ENCODE assay signal across 26 cellular contexts in genomic region chrX:98338544-98338943, GRCh38.
"Had no signal": no experiment of that assay in that cellular context is flagged by ENCODE, and none has a peak within 500 bp of the region (broad histone marks: within the 10 kb centered on the region; RNA-seq: fewer than 3 reads in every experiment).

No MANE protein-coding gene starts in this region.

- DNase-seq: activated CD4-positive, alpha-beta T cell treated with anti-CD3 and anti-CD28 coated beads for 4 hours; activated CD8-positive, alpha-beta memory T cell treated with anti-CD3 and anti-CD28 coated beads, Interleukin-2, amount 50 U/mL, for 4 hours; activated CD8-positive, alpha-beta T cell treated with anti-CD3 and anti-CD28 coated beads for 36 hours; activated gamma-delta T cell treated with Interleukin-2 at 50 U/mL for 16 hours; activated naive CD4-positive, alpha-beta T cell treated with anti-CD3 and anti-CD28 coated beads, Interleukin-2, amount 50 U/mL, for 16 hours; activated naive CD8-positive, alpha-beta T cell treated with anti-CD3 and anti-CD28 coated beads, Interleukin-2, amount 10 ng/mL, durations not matched to agents 7 days and 5 days; activated T-cell treated with anti-CD3 and anti-CD28 coated beads, Interleukin-2, amount 50 U/mL, for 72 hours; adrenal gland; anterior cingulate cortex; MM.1S; NCI-H1105; NCI-H1436; NCI-H187; NCI-H2081; NCI-H446; NCI-H526; NCI-H774; NK-92 treated with Interleukin-12 subunit alpha and Interleukin-12 subunit beta, amount 100 ng/mL, for 24 hours; OCI-M1; SHP77 treated with DMSO at 0.1 percent for 48 hours had no signal

- H3K4me3 ChIP-seq: adrenal gland had no signal

- H3K27ac ChIP-seq: adrenal gland, KMS-11 had no signal

- H3K4me1 Mint-ChIP-seq: activated naive CD8-positive, alpha-beta T cell treated with anti-CD3 and anti-CD28 coated beads, Interleukin-2, amount 10 ng/mL, durations not matched to agents 7 days and 5 days; central memory CD8-positive, alpha-beta T cell had no signal

- H3K36me3 ChIP-seq: adrenal gland had no signal

- ATAC-seq: activated CD4-positive, CD25-positive, alpha-beta regulatory T cell treated with anti-CD3 and anti-CD28 coated beads, Interleukin-2, amount 50 U/mL, for 24 hours; activated CD8-positive, alpha-beta T cell treated with anti-CD3 and anti-CD28 coated beads for 36 hours; activated T-cell treated with anti-CD3 and anti-CD28 coated beads, Interleukin-2, amount 50 U/mL, for 72 hours; Panc1 had no signal

- H3K4me2 ChIP-seq: KMS-11 had no signal

- H3K9ac ChIP-seq: KMS-11 had no signal

- H3K4me3 Mint-ChIP-seq: activated CD8-positive, alpha-beta T cell treated with anti-CD3 and anti-CD28 coated beads for 36 hours; activated naive CD8-positive, alpha-beta T cell treated with anti-CD3 and anti-CD28 coated beads, Interleukin-2, amount 10 ng/mL, durations not matched to agents 7 days and 5 days; activated T-cell treated with anti-CD3 and anti-CD28 coated beads, Interleukin-2, amount 50 U/mL, for 72 hours; central memory CD8-positive, alpha-beta T cell; T-helper 1 cell treated with Interleukin-12 subunit alpha and Interleukin-12 subunit beta and Interleukin-4 antibody, amounts not matched to agents 30 μg/mL and 1 μg/mL, for 36 hours had no signal

- H3K4me1 ChIP-seq: adrenal gland had no signal

- H3K36me3 Mint-ChIP-seq: activated naive CD8-positive, alpha-beta T cell treated with anti-CD3 and anti-CD28 coated beads, Interleukin-2, amount 10 ng/mL, durations not matched to agents 7 days and 5 days had no signal

- H3K27me3 Mint-ChIP-seq: activated CD8-positive, alpha-beta T cell treated with anti-CD3 and anti-CD28 coated beads for 36 hours; activated naive CD8-positive, alpha-beta T cell treated with anti-CD3 and anti-CD28 coated beads, Interleukin-2, amount 10 ng/mL, durations not matched to agents 7 days and 5 days; central memory CD8-positive, alpha-beta T cell had no signal

- H3K27ac Mint-ChIP-seq: activated CD8-positive, alpha-beta T cell treated with anti-CD3 and anti-CD28 coated beads for 36 hours; activated naive CD8-positive, alpha-beta T cell treated with anti-CD3 and anti-CD28 coated beads, Interleukin-2, amount 10 ng/mL, durations not matched to agents 7 days and 5 days; activated T-cell treated with anti-CD3 and anti-CD28 coated beads, Interleukin-2, amount 50 U/mL, for 72 hours; activated T-helper 2 cell treated with anti-CD3 and anti-CD28 coated beads, Interferon-gamma antibody, Interleukin-2, Interleukin-4, amounts not matched to agents 10 μg/mL and 5 μg/mL and 100 μg/mL, durations not matched to agents 14 hours and 24 hours and 36 hours; T-helper 1 cell treated with Interleukin-12 subunit alpha and Interleukin-12 subunit beta and Interleukin-4 antibody, amounts not matched to agents 30 μg/mL and 1 μg/mL, for 36 hours had no signal
